26 cellular contexts compared by ENCODE assay signal in the genomic region with DNA sequence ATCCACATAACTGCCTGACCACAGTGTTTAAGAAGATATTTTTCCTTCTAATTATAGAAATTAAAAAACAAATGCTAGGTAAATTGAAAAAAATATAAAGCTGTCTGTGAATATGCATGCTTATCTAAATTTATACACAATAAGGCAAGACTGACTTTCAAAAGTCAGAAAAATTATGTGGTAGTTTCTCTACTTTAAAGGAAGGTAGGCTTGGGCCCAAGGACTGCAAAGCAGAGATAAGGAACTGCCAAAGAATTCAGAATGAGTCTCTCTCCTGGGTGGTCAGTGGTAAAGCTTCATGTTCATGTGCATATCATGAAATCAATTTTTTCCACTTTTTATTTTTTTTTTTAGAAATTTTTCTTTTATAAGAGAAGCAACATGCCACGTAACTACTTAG.
"Had no signal": no experiment of that assay in that cellular context is flagged by ENCODE, and none has a peak within 500 bp of the region (broad histone marks: within the 10 kb centered on the region; RNA-seq: fewer than 3 reads in every experiment).

No MANE protein-coding gene starts in this region.

- H3K9me3 ChIP-seq: esophagus squamous epithelium, gastrocnemius medialis, heart right ventricle, left lung, lower lobe of right lung, mucosa of descending colon had no signal

- H3K27ac ChIP-seq: coronary artery, epithelial cell of prostate, esophagus squamous epithelium, gastrocnemius medialis, heart right ventricle, left lung, lower lobe of right lung had no signal

- FAIRE-seq: endometrium, islet of Langerhans, keratinocyte had no signal

- ATAC-seq: effector memory CD8-positive, alpha-beta T cell; esophagus mucosa; gastrocnemius medialis; heart right ventricle; left cardiac atrium; left lung; left ventricle myocardium superior; lower lobe of right lung; mucosa of descending colon; naive thymus-derived CD8-positive, alpha-beta T cell had no signal

- H3K27me3 ChIP-seq: esophagus squamous epithelium, gastrocnemius medialis, heart right ventricle, left lung had no signal

- DNase-seq: dermis blood vessel endothelial cell; effector CD8-positive, alpha-beta T cell; effector memory CD8-positive, alpha-beta T cell; endodermal cell; esophagus squamous epithelium; foreskin fibroblast; foreskin melanocyte; gastrocnemius medialis; glutamatergic neuron; head of caudate nucleus; heart right ventricle; hippocampal formation; left cardiac atrium; left lung; left ventricle myocardium superior; lower lobe of right lung; mesenchymal stem cell; mucosa of descending colon; naive B cell; naive thymus-derived CD8-positive, alpha-beta T cell had no signal

- H3K4me3 ChIP-seq: coronary artery, esophagus squamous epithelium, gastrocnemius medialis, heart right ventricle, left lung, lower lobe of right lung, mucosa of descending colon had no signal

- H3K36me3 ChIP-seq: esophagus squamous epithelium, gastrocnemius medialis, heart right ventricle, left lung, lower lobe of right lung had no signal

- H3K4me1 ChIP-seq: esophagus squamous epithelium, gastrocnemius medialis, heart right ventricle, left lung, lower lobe of right lung had no signal
